Comparison of ENCODE assay signal across 8 cellular contexts in the genomic region with DNA sequence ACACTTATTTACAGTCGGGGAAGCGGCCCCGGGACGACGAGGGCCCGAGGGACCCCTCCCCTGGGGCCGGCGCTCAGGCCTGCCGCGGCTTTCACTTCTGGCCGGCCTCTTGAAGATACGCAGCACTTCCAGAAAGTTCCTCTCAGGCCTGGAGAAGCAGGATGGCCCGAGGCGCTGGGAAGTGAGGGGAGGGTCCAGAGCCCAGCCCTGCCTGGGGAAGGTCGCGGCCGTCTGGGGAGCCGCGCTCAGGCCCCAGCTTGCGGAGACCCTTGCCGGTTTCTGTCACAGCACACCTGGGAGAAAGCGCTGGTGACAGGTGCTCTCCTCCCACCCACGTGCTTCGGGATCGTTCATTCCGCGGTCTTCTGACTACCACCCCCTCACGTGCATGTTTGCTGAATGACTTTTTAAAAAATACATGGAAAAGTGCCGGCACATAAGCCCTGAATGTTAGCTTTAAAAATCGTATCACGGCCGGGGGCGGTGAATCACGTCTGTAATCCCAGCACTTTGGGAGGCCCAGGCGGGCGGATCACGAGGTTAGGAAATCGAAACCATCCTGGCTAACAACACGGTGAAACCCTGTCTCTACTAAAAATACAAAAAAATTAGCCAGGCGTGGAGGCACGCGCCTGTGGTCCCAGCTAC. TPM values are rescaled to one million over a fixed set of nuclear protein-coding genes. Genes with fewer than 3 reads are reported as not detected.
DNase-seq lines count a peak whose midpoint lies in the region; ATAC-seq, FAIRE-seq and TF ChIP-seq lines count a peak whose summit lies in the region.

No MANE protein-coding gene starts in this region.

- DNase-seq in RWPE2 (ENCODE audit: low spot score) (no peak), urothelium cell line (ENCODE audit: low spot score) (peak; percentile 42), SKM-1 (lab: John Stamatoyannopoulos, UW; ENCODE audit: unreplicated experiment) (no peak), MV-4-11 (lab: John Stamatoyannopoulos, UW) (no peak), hepatic stellate cell (ENCODE audit: low spot score) (no peak)

- H3K9ac ChIP-seq in mucosa of rectum (ENCODE audit: low read depth in 1 of 2, low read length in 2 of 2) = peak overlapping the region; percentile 89 to 95

- H3K36me3 ChIP-seq in RWPE2 (ENCODE audit: low read depth) (peaks cover 28% of the 10 kb centered on the region), ectodermal cell (ENCODE audit: control insufficient read depth, insufficient read depth, low read length) (no peaks in the 10 kb centered on the region), mucosa of rectum (ENCODE audit: control insufficient read depth in 2 of 2, insufficient read depth in 2 of 2, low read length in 2 of 2) (peaks cover 11 to 13% of the 10 kb centered on the region in 2 donors)

- H3K27me3 ChIP-seq in RWPE2 (ENCODE audit: insufficient read depth, poor library complexity, severe bottlenecking) (no peaks in the 10 kb centered on the region), ectodermal cell (ENCODE audit: control insufficient read depth, insufficient read depth, low read length, poor library complexity, severe bottlenecking) (no peaks in the 10 kb centered on the region), mucosa of rectum (ENCODE audit: control insufficient read depth in 2 of 2, insufficient read depth in 2 of 2, low read length in 2 of 2) (no peaks in the 10 kb centered on the region)

- WGBS in ectodermal cell, 2 experiments = 49 to 55% methylated on average over 42 of the region's 42 CpGs

- H3K4me3 ChIP-seq in RWPE2 (ENCODE audit: severe bottlenecking) = peak overlapping the region; percentile 90
- H3K4me3 ChIP-seq in ectodermal cell (ENCODE audit: insufficient read depth, low read depth, low read length) = peak overlapping the region; percentile 76
- H3K4me3 ChIP-seq in mucosa of rectum (ENCODE audit: low read length in 2 of 2) = peak overlapping the region; percentile 96 to 100

- H3K4me1 ChIP-seq in RWPE2 (ENCODE audit: insufficient read depth, poor library complexity, severe bottlenecking) (peaks cover 13% of the 10 kb centered on the region), ectodermal cell (ENCODE audit: control insufficient read depth, insufficient read depth, low read length) (no peaks in the 10 kb centered on the region), mucosa of rectum (ENCODE audit: control insufficient read depth in 2 of 2, insufficient read depth in 2 of 2, low read length in 2 of 2) (peaks cover 16 to 18% of the 10 kb centered on the region in 2 donors)

- no peaks in the 10 kb centered on the region for H3K9me3 ChIP-seq in RWPE2 (ENCODE audit: severe bottlenecking)
- no peaks in the 10 kb centered on the region for H3K9me3 ChIP-seq in ectodermal cell (ENCODE audit: control insufficient read depth, low read length)
- H3K9me3 ChIP-seq in mucosa of rectum (ENCODE audit: control insufficient read depth in 2 of 2, low read length in 2 of 2) = no peaks in the 10 kb centered on the region

- peak overlapping the region; percentile 78 for H3K27ac ChIP-seq in RWPE2 (ENCODE audit: poor library complexity, severe bottlenecking)
- H3K27ac ChIP-seq in ectodermal cell (ENCODE audit: insufficient read depth, low read depth, low read length, poor library complexity, severe bottlenecking) = no peak overlapping the region
- peak overlapping the region; percentile 98 for H3K27ac ChIP-seq in mucosa of rectum (ENCODE audit: low read depth in 2 of 2, low read length in 2 of 2)

- TF ChIP-seq CTCF in RWPE2 (IDR thresholded peaks at IDR 0.05; ENCODE audit: poor library complexity, severe bottlenecking) = no peak

- ATAC-seq in GM21717 (IDR thresholded peaks at IDR 0.05; ENCODE audit: unreplicated experiment) (peak; percentile 18), RWPE2 (ENCODE audit: low read depth) (peak; percentile 36)

- FAIRE-seq in urothelium cell line (lab: Jason Lieb, UNC) = no peak

RNA-seq across cellular contexts. Expression of a gene that starts 0.7 kb away (rescaled TPM):
- 35.9 TPM for polyA plus RNA-seq in ectodermal cell (2013, experiment 1 of 4)
- 37.7 TPM for polyA plus RNA-seq in ectodermal cell (2013, experiment 2 of 4)
- polyA plus RNA-seq in ectodermal cell (2013, experiment 3 of 4) = 31.6 TPM
- 38.1 TPM for polyA plus RNA-seq in ectodermal cell (2013, experiment 4 of 4)
